17 cellular contexts compared by ENCODE assay signal in genomic region chr20:48400009-48400408, GRCh38.
"Had no signal": no experiment of that assay in that cellular context is flagged by ENCODE, and none has a peak within 500 bp of the region (broad histone marks: within the 10 kb centered on the region; RNA-seq: fewer than 3 reads in every experiment).

No MANE protein-coding gene starts in this region.

- H3K4me3 ChIP-seq: dorsolateral prefrontal cortex, ovary, right atrium auricular region, thyroid gland had no signal

- H3K27me3 ChIP-seq: ovary, right atrium auricular region, thyroid gland had no signal

- ATAC-seq: left colon; naive thymus-derived CD4-positive, alpha-beta T cell had no signal

- H3K36me3 ChIP-seq: ovary, right atrium auricular region, thyroid gland had no signal

- DNase-seq: cortex of kidney; dorsolateral prefrontal cortex; effector CD8-positive, alpha-beta T cell; foreskin melanocyte; head of caudate nucleus; hippocampal formation; left colon; naive thymus-derived CD4-positive, alpha-beta T cell; nucleus accumbens; ovary; small intestine; stimulated activated CD4-positive, alpha-beta T cell treated with anti-CD3 and anti-CD28 coated beads, Interleukin-12 subunit alpha, Interleukin-12 subunit beta, amount 100 ng/mL, for 4 hours; stimulated activated naive CD4-positive, alpha-beta T cell treated with Interleukin-2 at 50 U/mL for 16 hours; thyroid gland had no signal

- H3K9me3 ChIP-seq: ovary, right atrium auricular region, thyroid gland had no signal

- H3K36me3 Mint-ChIP-seq: naive thymus-derived CD4-positive, alpha-beta T cell; type B pancreatic cell had no signal

- H3K9me3 Mint-ChIP-seq: neural crest cell, type B pancreatic cell had no signal

- H3K27ac Mint-ChIP-seq: naive thymus-derived CD4-positive, alpha-beta T cell had no signal

- H3K4me1 Mint-ChIP-seq: naive thymus-derived CD4-positive, alpha-beta T cell had no signal

- H3K4me3 Mint-ChIP-seq: naive thymus-derived CD4-positive, alpha-beta T cell; neural crest cell; type B pancreatic cell had no signal

- H3K4me1 ChIP-seq: thyroid gland had no signal

- H3K27ac ChIP-seq: dorsolateral prefrontal cortex, ovary, right atrium auricular region, thyroid gland had no signal
